Comparison of ENCODE assay signal across 8 cellular contexts in genomic region chr19:39481229-39481545, GRCh38. TPM values are rescaled to one million over a fixed set of nuclear protein-coding genes. Genes with fewer than 3 reads are reported as not detected.
A peak's percentile ranks its signal among the peaks of the same experiment; 100 is the strongest.
DNase-seq lines count a peak whose midpoint lies in the region; ATAC-seq lines count a peak whose summit lies in the region.

No MANE protein-coding gene starts in this region.

- peaks cover 0 to 46% (median 17%) of the 10 kb centered on the region in 11 experiments; a peak in 12 of 22 replicates for H4K20me1 ChIP-seq in BLaER1 treated with 17β-estradiol and CSF1 and Interleukin-3, amounts not matched to agents 10 nM and 100 nM

- H3K4me3 Mint-ChIP-seq in naive B cell, result peak overlapping the region; percentile 86 to 97 (median 95)

- H3K27me3 ChIP-seq in BLaER1 treated with 17β-estradiol and CSF1 and Interleukin-3, amounts not matched to agents 10 nM and 100 nM, result no peaks in the 10 kb centered on the region
- H3K27me3 ChIP-seq in HUES6 (ENCODE audit: control insufficient read depth, insufficient read depth, low read length), result no peaks in the 10 kb centered on the region

- H3K27me3 Mint-ChIP-seq in naive B cell, result no peaks in the 10 kb centered on the region

- ATAC-seq in naive B cell (ENCODE audit: low read depth in 2 of 2), result no peak
- ATAC-seq in HG02759 (IDR thresholded peaks at IDR 0.05; ENCODE audit: unreplicated experiment), result no peak

- H3K9ac ChIP-seq in BLaER1 treated with 17β-estradiol and CSF1 and Interleukin-3, amounts not matched to agents 10 nM and 100 nM, result peak overlapping the region; percentile 89 to 97 (median 95)
- H3K9ac ChIP-seq in HUES6 (ENCODE audit: low read length), result peak overlapping the region; percentile 98

- DNase-seq in caudate nucleus (lab: John Stamatoyannopoulos, UW), result no peak
- DNase-seq in naive B cell, result no peak
- no peak for DNase-seq in stimulated activated CD4-positive, alpha-beta T cell treated with anti-CD3 and anti-CD28 coated beads, Interleukin-2, amount 100 ng/mL, for 48 hours
- DNase-seq in cortex of kidney (lab: John Stamatoyannopoulos, UW), result no peak
- no peak for DNase-seq in activated CD4-positive, alpha-beta T cell treated with anti-CD3 and anti-CD28 coated beads for 48 hours

- peaks cover 0 to 4% of the 10 kb centered on the region in 2 donors for H3K36me3 Mint-ChIP-seq in naive B cell

- H3K4me3 ChIP-seq in BLaER1 treated with 17β-estradiol and CSF1 and Interleukin-3, amounts not matched to agents 10 nM and 100 nM, result peak overlapping the region; percentile 79 to 98 (median 94)
- H3K4me3 ChIP-seq in HUES6 (ENCODE audit: low read depth, low read length), result peak overlapping the region; percentile 95

- H3K27ac ChIP-seq in BLaER1 treated with 17β-estradiol and CSF1 and Interleukin-3, amounts not matched to agents 10 nM and 100 nM, result peak overlapping the region; percentile 78 to 94 (median 90)
- H3K27ac ChIP-seq in HUES6 (ENCODE audit: low read depth, low read length) (peak overlapping the region; percentile 97), caudate nucleus (ENCODE audit: low read depth, low read length) (peak overlapping the region; percentile 18)

- H3K9me3 Mint-ChIP-seq in naive B cell, result no peaks in the 10 kb centered on the region

- H3K4me2 ChIP-seq in BLaER1 treated with 17β-estradiol and CSF1 and Interleukin-3, amounts not matched to agents 10 nM and 100 nM, result peak overlapping the region; percentile 94 to 98 (median 97)

- peak overlapping the region; percentile 85 to 97 (median 88) for H3K27ac Mint-ChIP-seq in naive B cell

- peaks cover 30 to 66% (median 54%) of the 10 kb centered on the region in 11 experiments for H3K36me3 ChIP-seq in BLaER1 treated with 17β-estradiol and CSF1 and Interleukin-3, amounts not matched to agents 10 nM and 100 nM
- H3K36me3 ChIP-seq in HUES6 (ENCODE audit: control insufficient read depth, insufficient read depth, low read length), result peaks cover 46% of the 10 kb centered on the region

- peaks cover 18 to 32% (median 19%) of the 10 kb centered on the region in 3 donors for H3K4me1 Mint-ChIP-seq in naive B cell

- no peaks in the 10 kb centered on the region for H3K9me3 ChIP-seq in BLaER1 treated with 17β-estradiol and CSF1 and Interleukin-3, amounts not matched to agents 10 nM and 100 nM (replicated peaks in 1 of 11)
- H3K9me3 ChIP-seq in HUES6 (ENCODE audit: control insufficient read depth, insufficient read depth, low read depth, low read length), result no peaks in the 10 kb centered on the region

- H3K4me1 ChIP-seq in BLaER1 treated with 17β-estradiol and CSF1 and Interleukin-3, amounts not matched to agents 10 nM and 100 nM, result peaks cover 18 to 28% (median 23%) of the 10 kb centered on the region in 10 experiments
- peaks cover 16% of the 10 kb centered on the region for H3K4me1 ChIP-seq in HUES6 (ENCODE audit: control insufficient read depth, insufficient read depth, low read length)

RNA-seq across cellular contexts. Expression of gene TIMM50, which starts 0.5 kb away (rescaled TPM):
- 10 to 100 TPM; 35.4 to 41.9 (median 37.0) TPM for polyA plus RNA-seq in naive B cell (ENCODE audit: low read depth in 6 of 6)

RNA-seq across cellular contexts. Expression of gene DLL3, which starts 17.6 kb away (rescaled TPM):
- polyA plus RNA-seq in naive B cell (ENCODE audit: low read depth in 6 of 6), result under 1 TPM in 4 of 6 donors, not detected in 2; 0.20 to 0.89 (median 0.55) TPM

RNA-seq across cellular contexts. Expression of gene SELENOV, which starts 33.8 kb away (rescaled TPM):
- polyA plus RNA-seq in naive B cell (ENCODE audit: low read depth in 6 of 6), result not detected

RNA-seq across cellular contexts. Expression of gene SUPT5H, which starts 35.8 kb away (rescaled TPM):
- polyA plus RNA-seq in naive B cell (ENCODE audit: low read depth in 6 of 6), result 100 to 1,000 TPM in 1 of 6 donors, 10 to 100 TPM in 5; 48.1 to 119 (median 81.6) TPM

RNA-seq across cellular contexts. Expression of gene RPS16, which starts 45.4 kb away (rescaled TPM):
- 1,000 to 10,000 TPM; 1,393 to 2,131 (median 1,793) TPM for polyA plus RNA-seq in naive B cell (ENCODE audit: low read depth in 6 of 6)

Comparison
In these comparisons a context has a peak if more than half of its experiments do, and no peak if none do; other contexts are left out.
1. H3K27ac ChIP-seq: peak in every context shown above with its lines; median percentile 97 in HUES6; 90 in BLaER1 treated with 17β-estradiol and CSF1 and Interleukin-3, amounts not matched to agents 10 nM and 100 nM; 18 in caudate nucleus.